Comparison of ENCODE assay signal across 1 cellular context in the genomic region with DNA sequence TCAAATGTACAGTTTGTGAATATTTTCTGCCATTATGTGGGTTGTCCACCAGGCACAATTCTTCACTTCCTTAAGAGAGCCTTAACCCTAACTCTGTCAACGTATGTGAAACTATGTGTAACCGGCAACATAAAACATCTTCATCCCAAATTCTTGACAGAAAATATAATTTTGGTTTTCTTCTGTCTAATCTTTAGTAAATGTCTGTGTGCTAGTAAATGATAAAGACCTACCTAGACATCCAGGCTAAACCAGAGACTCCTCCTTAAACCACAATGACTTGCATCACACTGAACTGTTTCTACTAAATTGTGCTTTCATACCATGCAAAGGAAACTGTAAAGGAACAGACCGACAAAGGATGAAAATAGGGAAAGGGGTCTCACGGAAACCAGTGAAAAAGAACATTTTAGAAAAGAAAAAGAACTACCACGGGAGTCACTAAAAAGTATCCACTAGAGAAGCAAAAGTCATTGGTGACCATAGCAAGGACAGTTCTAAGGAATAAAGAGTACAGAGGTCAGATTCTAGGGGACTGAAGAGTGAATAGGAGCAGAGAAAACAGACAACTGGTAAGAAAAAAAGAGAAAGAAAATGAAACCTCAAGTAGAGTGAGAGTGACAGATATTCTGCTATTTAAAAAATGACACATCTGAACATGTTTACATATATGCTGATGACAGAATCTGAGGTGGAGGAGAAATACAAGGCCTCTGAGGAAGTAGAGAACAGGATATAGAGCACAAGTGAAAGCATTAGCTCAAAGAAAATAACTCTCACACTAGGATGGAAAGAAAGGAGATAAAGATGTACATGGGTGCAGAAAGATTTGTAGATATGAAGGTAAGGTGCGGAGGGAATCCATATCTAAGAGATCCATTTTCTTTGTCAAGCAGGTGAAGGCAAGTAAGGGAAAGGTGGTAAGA.
TF ChIP-seq lines count a peak whose summit lies in the region.

No MANE protein-coding gene starts in this region.

TF ChIP-seq in K562, 482 proteins besides CTCF, POLR2A, EP300 and RAD21 (continued from another document and continues in another):
- TF ChIP-seq, protein P1, sequence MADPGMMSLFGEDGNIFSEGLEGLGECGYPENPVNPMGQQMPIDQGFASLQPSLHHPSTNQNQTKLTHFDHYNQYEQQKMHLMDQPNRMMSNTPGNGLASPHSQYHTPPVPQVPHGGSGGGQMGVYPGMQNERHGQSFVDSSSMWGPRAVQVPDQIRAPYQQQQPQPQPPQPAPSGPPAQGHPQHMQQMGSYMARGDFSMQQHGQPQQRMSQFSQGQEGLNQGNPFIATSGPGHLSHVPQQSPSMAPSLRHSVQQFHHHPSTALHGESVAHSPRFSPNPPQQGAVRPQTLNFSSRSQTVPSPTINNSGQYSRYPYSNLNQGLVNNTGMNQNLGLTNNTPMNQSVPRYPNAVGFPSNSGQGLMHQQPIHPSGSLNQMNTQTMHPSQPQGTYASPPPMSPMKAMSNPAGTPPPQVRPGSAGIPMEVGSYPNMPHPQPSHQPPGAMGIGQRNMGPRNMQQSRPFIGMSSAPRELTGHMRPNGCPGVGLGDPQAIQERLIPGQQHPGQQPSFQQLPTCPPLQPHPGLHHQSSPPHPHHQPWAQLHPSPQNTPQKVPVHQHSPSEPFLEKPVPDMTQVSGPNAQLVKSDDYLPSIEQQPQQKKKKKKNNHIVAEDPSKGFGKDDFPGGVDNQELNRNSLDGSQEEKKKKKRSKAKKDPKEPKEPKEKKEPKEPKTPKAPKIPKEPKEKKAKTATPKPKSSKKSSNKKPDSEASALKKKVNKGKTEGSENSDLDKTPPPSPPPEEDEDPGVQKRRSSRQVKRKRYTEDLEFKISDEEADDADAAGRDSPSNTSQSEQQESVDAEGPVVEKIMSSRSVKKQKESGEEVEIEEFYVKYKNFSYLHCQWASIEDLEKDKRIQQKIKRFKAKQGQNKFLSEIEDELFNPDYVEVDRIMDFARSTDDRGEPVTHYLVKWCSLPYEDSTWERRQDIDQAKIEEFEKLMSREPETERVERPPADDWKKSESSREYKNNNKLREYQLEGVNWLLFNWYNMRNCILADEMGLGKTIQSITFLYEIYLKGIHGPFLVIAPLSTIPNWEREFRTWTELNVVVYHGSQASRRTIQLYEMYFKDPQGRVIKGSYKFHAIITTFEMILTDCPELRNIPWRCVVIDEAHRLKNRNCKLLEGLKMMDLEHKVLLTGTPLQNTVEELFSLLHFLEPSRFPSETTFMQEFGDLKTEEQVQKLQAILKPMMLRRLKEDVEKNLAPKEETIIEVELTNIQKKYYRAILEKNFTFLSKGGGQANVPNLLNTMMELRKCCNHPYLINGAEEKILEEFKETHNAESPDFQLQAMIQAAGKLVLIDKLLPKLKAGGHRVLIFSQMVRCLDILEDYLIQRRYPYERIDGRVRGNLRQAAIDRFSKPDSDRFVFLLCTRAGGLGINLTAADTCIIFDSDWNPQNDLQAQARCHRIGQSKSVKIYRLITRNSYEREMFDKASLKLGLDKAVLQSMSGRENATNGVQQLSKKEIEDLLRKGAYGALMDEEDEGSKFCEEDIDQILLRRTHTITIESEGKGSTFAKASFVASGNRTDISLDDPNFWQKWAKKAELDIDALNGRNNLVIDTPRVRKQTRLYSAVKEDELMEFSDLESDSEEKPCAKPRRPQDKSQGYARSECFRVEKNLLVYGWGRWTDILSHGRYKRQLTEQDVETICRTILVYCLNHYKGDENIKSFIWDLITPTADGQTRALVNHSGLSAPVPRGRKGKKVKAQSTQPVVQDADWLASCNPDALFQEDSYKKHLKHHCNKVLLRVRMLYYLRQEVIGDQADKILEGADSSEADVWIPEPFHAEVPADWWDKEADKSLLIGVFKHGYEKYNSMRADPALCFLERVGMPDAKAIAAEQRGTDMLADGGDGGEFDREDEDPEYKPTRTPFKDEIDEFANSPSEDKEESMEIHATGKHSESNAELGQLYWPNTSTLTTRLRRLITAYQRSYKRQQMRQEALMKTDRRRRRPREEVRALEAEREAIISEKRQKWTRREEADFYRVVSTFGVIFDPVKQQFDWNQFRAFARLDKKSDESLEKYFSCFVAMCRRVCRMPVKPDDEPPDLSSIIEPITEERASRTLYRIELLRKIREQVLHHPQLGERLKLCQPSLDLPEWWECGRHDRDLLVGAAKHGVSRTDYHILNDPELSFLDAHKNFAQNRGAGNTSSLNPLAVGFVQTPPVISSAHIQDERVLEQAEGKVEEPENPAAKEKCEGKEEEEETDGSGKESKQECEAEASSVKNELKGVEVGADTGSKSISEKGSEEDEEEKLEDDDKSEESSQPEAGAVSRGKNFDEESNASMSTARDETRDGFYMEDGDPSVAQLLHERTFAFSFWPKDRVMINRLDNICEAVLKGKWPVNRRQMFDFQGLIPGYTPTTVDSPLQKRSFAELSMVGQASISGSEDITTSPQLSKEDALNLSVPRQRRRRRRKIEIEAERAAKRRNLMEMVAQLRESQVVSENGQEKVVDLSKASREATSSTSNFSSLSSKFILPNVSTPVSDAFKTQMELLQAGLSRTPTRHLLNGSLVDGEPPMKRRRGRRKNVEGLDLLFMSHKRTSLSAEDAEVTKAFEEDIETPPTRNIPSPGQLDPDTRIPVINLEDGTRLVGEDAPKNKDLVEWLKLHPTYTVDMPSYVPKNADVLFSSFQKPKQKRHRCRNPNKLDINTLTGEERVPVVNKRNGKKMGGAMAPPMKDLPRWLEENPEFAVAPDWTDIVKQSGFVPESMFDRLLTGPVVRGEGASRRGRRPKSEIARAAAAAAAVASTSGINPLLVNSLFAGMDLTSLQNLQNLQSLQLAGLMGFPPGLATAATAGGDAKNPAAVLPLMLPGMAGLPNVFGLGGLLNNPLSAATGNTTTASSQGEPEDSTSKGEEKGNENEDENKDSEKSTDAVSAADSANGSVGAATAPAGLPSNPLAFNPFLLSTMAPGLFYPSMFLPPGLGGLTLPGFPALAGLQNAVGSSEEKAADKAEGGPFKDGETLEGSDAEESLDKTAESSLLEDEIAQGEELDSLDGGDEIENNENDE (IDR thresholded peaks at IDR 0.05; ENCODE audit: low read depth, low read length), result no peak
- no peak for TF ChIP-seq RBBP5 (IDR thresholded peaks at IDR 0.05; ENCODE audit: borderline replicate concordance, insufficient read depth, low read length, poor library complexity, severe bottlenecking)
- TF ChIP-seq ZNF408 (CRISPR knock-in tag; IDR thresholded peaks at IDR 0.05; ENCODE audit: low read depth), result no peak
- TF ChIP-seq ZKSCAN1 (IDR thresholded peaks at IDR 0.05; ENCODE audit: low read depth, low read length), result 0 out of 2 replicates have a peak, but pooled peaks have one; percentile 33
- TF ChIP-seq ZNF589 (CRISPR knock-in tag; IDR thresholded peaks at IDR 0.05; ENCODE audit: low read depth), result no peak
- no peak for TF ChIP-seq NR1H2 (CRISPR knock-in tag; IDR thresholded peaks at IDR 0.05)
- peak; percentile 24; the same call in 1 of the 2 replicates for TF ChIP-seq MTA1 (IDR thresholded peaks at IDR 0.05; ENCODE audit: borderline replicate concordance)
- peak; percentile 97 for TF ChIP-seq CBFA2T3 (IDR thresholded peaks at IDR 0.05)
- no peak for TF ChIP-seq HDAC6 (IDR thresholded peaks at IDR 0.05; ENCODE audit: low read depth, low read length)
- TF ChIP-seq, protein P2, sequence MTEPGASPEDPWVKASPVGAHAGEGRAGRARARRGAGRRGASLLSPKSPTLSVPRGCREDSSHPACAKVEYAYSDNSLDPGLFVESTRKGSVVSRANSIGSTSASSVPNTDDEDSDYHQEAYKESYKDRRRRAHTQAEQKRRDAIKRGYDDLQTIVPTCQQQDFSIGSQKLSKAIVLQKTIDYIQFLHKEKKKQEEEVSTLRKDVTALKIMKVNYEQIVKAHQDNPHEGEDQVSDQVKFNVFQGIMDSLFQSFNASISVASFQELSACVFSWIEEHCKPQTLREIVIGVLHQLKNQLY (CRISPR knock-in tag; conservative IDR thresholded peaks at IDR 0.05), result no peak
- peak in 1 of 2 experiments; percentile 23; a peak in 1 of 4 replicates for TF ChIP-seq ZNF639 (CRISPR knock-in tag; conservative IDR thresholded peaks at IDR 0.05 in 1 of 2, IDR thresholded peaks at IDR 0.05 in 1 of 2)
- TF ChIP-seq CTCFL (IDR thresholded peaks at IDR 0.05; ENCODE audit: borderline replicate concordance, insufficient read depth, low read depth, low read length, poor library complexity, severe bottlenecking), result no peak
- TF ChIP-seq ZNF668 (CRISPR knock-in tag; IDR thresholded peaks at IDR 0.05), result no peak
- TF ChIP-seq ZNF347 (CRISPR knock-in tag; IDR thresholded peaks at IDR 0.05; ENCODE audit: low read depth), result no peak
- TF ChIP-seq POLR3G (IDR thresholded peaks at IDR 0.05; ENCODE audit: extremely low read depth, insufficient read length, insufficient replicate concordance), result no peak
- no peak for TF ChIP-seq ETS2 (tag; IDR thresholded peaks at IDR 0.05; ENCODE audit: borderline replicate concordance, poor library complexity, severe bottlenecking)
- TF ChIP-seq SREBF1 (IDR thresholded peaks at IDR 0.05; ENCODE audit: borderline replicate concordance, low read depth, low read length), result no peak
- no peak for TF ChIP-seq ESRRB (CRISPR knock-in tag; IDR thresholded peaks at IDR 0.05; ENCODE audit: borderline replicate concordance)
- TF ChIP-seq, protein P3, sequence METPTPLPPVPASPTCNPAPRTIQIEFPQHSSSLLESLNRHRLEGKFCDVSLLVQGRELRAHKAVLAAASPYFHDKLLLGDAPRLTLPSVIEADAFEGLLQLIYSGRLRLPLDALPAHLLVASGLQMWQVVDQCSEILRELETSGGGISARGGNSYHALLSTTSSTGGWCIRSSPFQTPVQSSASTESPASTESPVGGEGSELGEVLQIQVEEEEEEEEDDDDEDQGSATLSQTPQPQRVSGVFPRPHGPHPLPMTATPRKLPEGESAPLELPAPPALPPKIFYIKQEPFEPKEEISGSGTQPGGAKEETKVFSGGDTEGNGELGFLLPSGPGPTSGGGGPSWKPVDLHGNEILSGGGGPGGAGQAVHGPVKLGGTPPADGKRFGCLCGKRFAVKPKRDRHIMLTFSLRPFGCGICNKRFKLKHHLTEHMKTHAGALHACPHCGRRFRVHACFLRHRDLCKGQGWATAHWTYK (CRISPR knock-in tag; IDR thresholded peaks at IDR 0.05), result peak; percentile 77; the same call in 1 of the 2 replicates
- no peak for TF ChIP-seq NFXL1 (CRISPR knock-in tag; IDR thresholded peaks at IDR 0.05)
- TF ChIP-seq FOXP1 (CRISPR knock-in tag; IDR thresholded peaks at IDR 0.05), result no peak
- no peak for TF ChIP-seq ZFP91 (CRISPR knock-in tag; IDR thresholded peaks at IDR 0.05)
- no peak for TF ChIP-seq RAD51 (IDR thresholded peaks at IDR 0.05; ENCODE audit: borderline replicate concordance, low read depth)
- TF ChIP-seq BRD9 (IDR thresholded peaks at IDR 0.05; ENCODE audit: low read depth, partially characterized antibody), result peak; percentile 93
- peak; percentile 91 for TF ChIP-seq HDAC3 (IDR thresholded peaks at IDR 0.05; ENCODE audit: borderline replicate concordance, partially characterized antibody)
- no peak for TF ChIP-seq IFI16 (CRISPR knock-in tag; IDR thresholded peaks at IDR 0.05)
- no peak for TF ChIP-seq POLR2AphosphoS2 (IDR thresholded peaks at IDR 0.05; ENCODE audit: low read length)
